ENCODE assay signal across 16 cellular contexts in the genomic region with DNA sequence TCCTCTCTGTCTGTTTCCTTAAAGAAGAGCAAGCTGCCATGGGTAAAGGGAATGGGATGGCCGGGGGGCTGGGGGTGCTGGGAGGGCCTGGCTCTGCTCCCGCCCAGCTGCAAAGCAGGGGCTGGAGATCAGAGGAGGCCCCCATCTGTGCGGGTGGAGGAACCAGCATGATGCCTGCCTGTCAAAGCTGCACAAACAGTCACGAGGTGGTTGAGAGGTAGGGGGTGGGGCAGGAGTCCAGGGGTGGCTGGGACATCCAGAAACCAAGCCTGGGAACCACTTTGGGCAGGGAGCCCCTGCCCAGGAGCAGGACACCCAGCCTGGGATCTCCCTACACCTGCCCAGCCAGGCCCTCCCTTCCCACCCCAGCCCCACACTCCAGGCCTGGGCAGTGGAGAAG. TPM values are rescaled to one million over a fixed set of nuclear protein-coding genes. Genes with fewer than 3 reads are reported as not detected.
"Had no signal": no experiment of that assay in that cellular context is flagged by ENCODE, and none has a peak within 500 bp of the region (broad histone marks: within the 10 kb centered on the region; RNA-seq: fewer than 3 reads in every experiment).

No MANE protein-coding gene starts in this region.

- H3K36me3 ChIP-seq: transverse colon had no signal

- H3K9me3 Mint-ChIP-seq: activated naive CD8-positive, alpha-beta T cell treated with anti-CD3 and anti-CD28 coated beads, Interleukin-2, amount 10 ng/mL, durations not matched to agents 7 days and 5 days; nephron; stimulated activated memory B cell treated with anti-CD40 and anti-IgM and Interleukin-4, amounts not matched to agents 10 μg/mL and 1 μg/mL and 100 μg/mL, for 72 hours had no signal

- H3K27ac Mint-ChIP-seq: activated naive CD8-positive, alpha-beta T cell treated with anti-CD3 and anti-CD28 coated beads, Interleukin-2, amount 10 ng/mL, durations not matched to agents 7 days and 5 days had no signal

- H3K4me3 Mint-ChIP-seq: activated naive CD8-positive, alpha-beta T cell treated with anti-CD3 and anti-CD28 coated beads, Interleukin-2, amount 10 ng/mL, durations not matched to agents 7 days and 5 days; nephron; stimulated activated memory B cell treated with anti-CD40 and anti-IgM and Interleukin-4, amounts not matched to agents 10 μg/mL and 1 μg/mL and 100 μg/mL, for 72 hours had no signal

- H3K27me3 Mint-ChIP-seq: activated naive CD8-positive, alpha-beta T cell treated with anti-CD3 and anti-CD28 coated beads, Interleukin-2, amount 10 ng/mL, durations not matched to agents 7 days and 5 days; stimulated activated memory B cell treated with anti-CD40 and anti-IgM and Interleukin-4, amounts not matched to agents 10 μg/mL and 1 μg/mL and 100 μg/mL, for 72 hours had no signal

- H3K9me3 ChIP-seq: psoas muscle, transverse colon had no signal

- DNase-seq: activated CD4-positive, alpha-beta T cell treated with anti-CD3 and anti-CD28 coated beads, Interleukin-2, amount 50 U/mL, for 4 hours; activated CD4-positive, CD25-positive, alpha-beta regulatory T cell treated with anti-CD3 and anti-CD28 coated beads, Interleukin-2, amount 50 U/mL, for 72 hours; activated naive CD4-positive, alpha-beta T cell; activated naive CD8-positive, alpha-beta T cell treated with anti-CD3 and anti-CD28 coated beads, Interleukin-2, amount 10 ng/mL, durations not matched to agents 7 days and 5 days; activated T-cell treated with anti-CD3 and anti-CD28 coated beads for 4 hours; anterior cingulate cortex; hippocampal formation; kidney; psoas muscle; transverse colon had no signal

- ATAC-seq: psoas muscle; sciatic nerve; stimulated activated memory B cell treated with anti-CD40 and anti-IgM and Interleukin-4, amounts not matched to agents 10 μg/mL and 1 μg/mL and 100 μg/mL, for 72 hours had no signal

- H3K27me3 ChIP-seq: transverse colon had no signal

- H3K27ac ChIP-seq: transverse colon had no signal

- H3K4me3 ChIP-seq: psoas muscle, transverse colon had no signal

RNA-seq across cellular contexts. Expression of gene PM20D1, which starts 49.5 kb away (rescaled TPM):
- total RNA-seq: bronchial epithelial cell, osteoblast, transverse colon had no signal
- polyA plus RNA-seq: esophagus had no signal
